18 cellular contexts compared by ENCODE assay signal in genomic region chr2:85057236-85057635, GRCh38.
A peak's percentile ranks its signal among the peaks of the same experiment; 100 is the strongest.
DNase-seq lines count a peak whose midpoint lies in the region; ATAC-seq and TF ChIP-seq lines count a peak whose summit lies in the region.
"Had no signal": no experiment of that assay in that cellular context is flagged by ENCODE, and none has a peak within 500 bp of the region (broad histone marks: within the 10 kb centered on the region; RNA-seq: fewer than 3 reads in every experiment).

No MANE protein-coding gene starts in this region.

- no peaks in the 10 kb centered on the region for H3K27me3 ChIP-seq in IMR-90 (ENCODE audit: control insufficient read depth, insufficient read depth, low read length)
- H3K27me3 ChIP-seq in osteoblast (ENCODE audit: insufficient read depth, low read length) = peaks cover 12% of the 10 kb centered on the region
- no peaks in the 10 kb centered on the region for H3K27me3 ChIP-seq in transverse colon
- H3K27me3 ChIP-seq: heart right ventricle, left lung had no signal

- TF ChIP-seq POLR2A in IMR-90 (IDR thresholded peaks at IDR 0.05; ENCODE audit: low read depth, low read length) (no peak), transverse colon (IDR thresholded peaks at IDR 0.05) (no peak)

- peaks cover 0 to 7% of the 10 kb centered on the region in 2 donors for H3K36me3 Mint-ChIP-seq in activated naive CD4-positive, alpha-beta T cell treated with anti-CD3 and anti-CD28 coated beads, Interleukin-2, amount 50 U/mL, for 72 hours
- peaks cover 30% of the 10 kb centered on the region for H3K36me3 Mint-ChIP-seq in activated B cell treated with CpG ODN at 0.5 μM for 24 hours (ENCODE audit: low read depth)

- H4K5ac ChIP-seq in IMR-90 (ENCODE audit: low read depth, low read length) = no peak overlapping the region

- no peak for TF ChIP-seq RAD21 in IMR-90 (IDR thresholded peaks at IDR 0.05; ENCODE audit: low read length)

- no peak overlapping the region for H2BK15ac ChIP-seq in IMR-90 (ENCODE audit: low read depth, low read length)

- peaks cover 9 to 12% of the 10 kb centered on the region in 2 experiments; a peak in 2 of 4 replicates for H3K79me1 ChIP-seq in IMR-90 (ENCODE audit: low read depth in 1 of 2, low read length in 2 of 2)

- in situ Hi-C loops in IMR-90 (cut with MboI; ENCODE audit: low sequenced_read_pairs) = no loop called here
- in situ Hi-C loops in transverse colon (cut with MboI; ENCODE audit: low pct_ligation_motif_present in 1 of 4, low pct_unique_long_range_greater_than_20kb in 1 of 4, low sequenced_read_pairs in 3 of 4) = no loop called here

- H3K36me3 ChIP-seq in IMR-90 (ENCODE audit: control insufficient read depth, insufficient read depth, low read length) (peaks cover 7% of the 10 kb centered on the region), osteoblast (ENCODE audit: insufficient read depth, low read length) (peaks cover 7% of the 10 kb centered on the region), transverse colon (peaks cover 0 to 19% (median 2%) of the 10 kb centered on the region in 4 donors)

- no peak overlapping the region for H2BK20ac ChIP-seq in IMR-90 (ENCODE audit: low read depth, low read length)

- H3K4ac ChIP-seq in IMR-90 (ENCODE audit: low read depth, low read length) = no peak overlapping the region

- no peak overlapping the region for H2AK5ac ChIP-seq in IMR-90 (ENCODE audit: low read depth, low read length)

- WGBS in IMR-90 (ENCODE audit: extremely low coverage in 2 of 2, insufficient read length in 1 of 2), 2 experiments = 91% methylated on average over 3 of the region's 5 CpGs; no CpG with 5 or more reads in 1 of the 2 experiments
- 75 to 100% methylated on average over 1 to 5 of the region's 5 CpGs for WGBS in transverse colon (ENCODE audit: low coverage in 1 of 2), 2 donors

- dilution Hi-C loops in IMR-90 (cut with HindIII; ENCODE audit: low sequenced_read_pairs, unreplicated experiment) = no loop called here

- intact Hi-C loops in IMR-90 (cut with micrococcal nuclease) = loop anchor here (5.0 kb wide), 1 partner anchor 130 kb away; no protein-coding TSS in a partner anchor
- intact Hi-C loops in activated B cell treated with CpG ODN at 0.5 μM for 24 hours (cut with micrococcal nuclease) = no loop called here
- intact Hi-C loops in transverse colon (cut with DNase I; ENCODE audit: low total_unique reads) = no loop called here

- no peak overlapping the region for H3K18ac ChIP-seq in IMR-90 (ENCODE audit: low read depth, low read length)

- H3K9me3 ChIP-seq in IMR-90 (ENCODE audit: control insufficient read depth, insufficient read depth, low read length) (no peaks in the 10 kb centered on the region), osteoblast (ENCODE audit: low read depth, low read length) (no peaks in the 10 kb centered on the region), transverse colon (no peaks in the 10 kb centered on the region)
- H3K9me3 ChIP-seq: heart right ventricle, left lung had no signal

- H3K9me1 ChIP-seq in IMR-90 (ENCODE audit: insufficient read depth, low read length) = peaks cover 2% of the 10 kb centered on the region

- no peaks in the 10 kb centered on the region for H3K27me3 Mint-ChIP-seq in activated B cell treated with CpG ODN at 0.5 μM for 24 hours

- H3K9ac ChIP-seq in IMR-90 (ENCODE audit: low read depth, low read length) = no peak overlapping the region

- no peak overlapping the region for H3K4me2 ChIP-seq in IMR-90 (ENCODE audit: low read depth, low read length)
- H3K4me2 ChIP-seq in osteoblast (ENCODE audit: insufficient read depth, low read length) = no peak overlapping the region

- peaks cover 7% of the 10 kb centered on the region for H3K4me1 Mint-ChIP-seq in activated B cell treated with CpG ODN at 0.5 μM for 24 hours

- BruUV-seq in IMR-90 (replicated peaks; lab: Mats Ljungman, UMichigan) = no TSS peak

- H4K91ac ChIP-seq in IMR-90 (ENCODE audit: insufficient read depth, low read depth, low read length) = no peak overlapping the region

- no peak overlapping the region for H2BK120ac ChIP-seq in IMR-90 (ENCODE audit: low read depth, low read length)

- no peak for DNase-seq in activated naive CD4-positive, alpha-beta T cell treated with anti-CD3 and anti-CD28 coated beads, Interleukin-2, amount 50 U/mL, for 72 hours (ENCODE audit: low spot score in 2 of 2)
- no peak for DNase-seq in activated naive CD4-positive, alpha-beta T cell treated with anti-CD3 and anti-CD28 coated beads, Interleukin-2, amount 50 U/mL, for 16 hours
- DNase-seq in IMR-90 = peak; percentile 45
- DNase-seq in activated B cell treated with CpG ODN at 0.5 μM for 24 hours = no peak
- DNase-seq in osteoblast (ENCODE audit: insufficient read length, low spot score, missing footprints) = peak; percentile 21
- no peak for DNase-seq in transverse colon
- no peak for DNase-seq in NCI-H82 treated with DMSO at 0.1 percent for 48 hours (lab: John Stamatoyannopoulos, UW; ENCODE audit: unreplicated experiment)
- DNase-seq: activated effector memory CD4-positive, alpha-beta T cell treated with Interleukin-2 at 50 U/mL for 16 hours; central memory CD4-positive, alpha-beta T cell; GDM1; heart right ventricle; left lung; natural killer cell; NCI-H1436 treated with DMSO at 0.1 percent for 48 hours; NCI-H774; right cardiac atrium; stimulated activated naive CD4-positive, alpha-beta T cell treated with Interleukin-2 at 50 U/mL for 16 hours had no signal

- no peak overlapping the region for H2AFZ ChIP-seq in IMR-90 (replicated peaks; ENCODE audit: low read length, poor library complexity)
- H2AFZ ChIP-seq in osteoblast (ENCODE audit: low read length) = no peak overlapping the region

- no peaks in the 10 kb centered on the region; the same call in 1 of the 2 replicates for H4K20me1 ChIP-seq in IMR-90 (ENCODE audit: insufficient read depth, low read length)
- no peaks in the 10 kb centered on the region for H4K20me1 ChIP-seq in osteoblast (ENCODE audit: insufficient read depth, low read length)

- no peak overlapping the region for H3K14ac ChIP-seq in IMR-90 (replicated peaks; ENCODE audit: low read depth, low read length)

- H2AK9ac ChIP-seq in IMR-90 (replicated peaks; ENCODE audit: low read depth, low read length, poor library complexity) = no peak overlapping the region

- H3K4me3 Mint-ChIP-seq in activated B cell treated with CpG ODN at 0.5 μM for 24 hours = no peak overlapping the region
- H3K4me3 Mint-ChIP-seq: natural killer cell had no signal

- H3K4me3 ChIP-seq in IMR-90 (ENCODE audit: insufficient read depth, low read depth, low read length) (no peak overlapping the region), osteoblast (ENCODE audit: insufficient read depth, low read length) (no peak overlapping the region), transverse colon (no peak overlapping the region)
- H3K4me3 ChIP-seq: heart right ventricle, left lung had no signal

- peaks cover 6% of the 10 kb centered on the region for H3K4me1 ChIP-seq in IMR-90 (ENCODE audit: control insufficient read depth, insufficient read depth, low read length)
- peaks cover 11% of the 10 kb centered on the region for H3K4me1 ChIP-seq in osteoblast (ENCODE audit: insufficient read depth, low read length)
- H3K4me1 ChIP-seq in transverse colon = peaks cover 0 to 12% (median 4%) of the 10 kb centered on the region in 4 donors

- CTCF ChIA-PET in IMR-90 (lab: Yijun Ruan, JAX) = interaction anchor here (1.5 kb wide), 1 partner anchor 9 kb away, joined by 3 read pairs; no protein-coding TSS in a partner anchor
- CTCF ChIA-PET in activated B cell treated with CpG ODN at 0.5 μM for 24 hours (lab: Charles Lee) = no interaction called here

- H3K79me2 ChIP-seq in osteoblast (ENCODE audit: insufficient read depth, low read length) = no peaks in the 10 kb centered on the region

- H3K23ac ChIP-seq in IMR-90 (ENCODE audit: low read depth, low read length) = no peak overlapping the region

- ATAC-seq in activated naive CD4-positive, alpha-beta T cell treated with anti-CD3 and anti-CD28 coated beads, Interleukin-2, amount 50 U/mL, for 72 hours = peak in 1 of 2 donors; percentile 20
- ATAC-seq in IMR-90 (ENCODE audit: low read depth) (peak; percentile 28; the same call in 1 of the 2 replicates), activated B cell treated with CpG ODN at 0.5 μM for 24 hours (ENCODE audit: low read depth) (no peak), GM18858 (IDR thresholded peaks at IDR 0.05; ENCODE audit: unreplicated experiment) (no peak)
- ATAC-seq: left lung, right cardiac atrium had no signal

- peak overlapping the region; percentile 64 to 87 for H3K27ac Mint-ChIP-seq in activated naive CD4-positive, alpha-beta T cell treated with anti-CD3 and anti-CD28 coated beads, Interleukin-2, amount 50 U/mL, for 72 hours
- peak overlapping the region; percentile 39 for H3K27ac Mint-ChIP-seq in activated B cell treated with CpG ODN at 0.5 μM for 24 hours

- H3K56ac ChIP-seq in IMR-90 (ENCODE audit: extremely low read depth, insufficient read depth, low read length) = no peak overlapping the region

- TF ChIP-seq EP300 in transverse colon (IDR thresholded peaks at IDR 0.05; ENCODE audit: low read depth) = no peak

- H4K8ac ChIP-seq in IMR-90 (ENCODE audit: low read depth in 2 of 2, low read length in 2 of 2) = no peak overlapping the region

- H3K9me3 Mint-ChIP-seq in activated naive CD4-positive, alpha-beta T cell treated with anti-CD3 and anti-CD28 coated beads, Interleukin-2, amount 50 U/mL, for 72 hours = no peaks in the 10 kb centered on the region
- H3K9me3 Mint-ChIP-seq in activated B cell treated with CpG ODN at 0.5 μM for 24 hours = no peaks in the 10 kb centered on the region
- H3K9me3 Mint-ChIP-seq: natural killer cell had no signal

- POLR2A ChIA-PET in IMR-90 (lab: Charles Lee; ENCODE audit: unreplicated experiment) = interaction anchor here (0.6 kb wide), 1 partner anchor 65 kb away, joined by 5 read pairs; no protein-coding TSS in a partner anchor
- POLR2A ChIA-PET in activated B cell treated with CpG ODN at 0.5 μM for 24 hours (lab: Charles Lee) = no interaction called here

- H2BK5ac ChIP-seq in IMR-90 (ENCODE audit: low read depth, low read length, poor library complexity, severe bottlenecking) = no peak overlapping the region

- H3K27ac ChIP-seq in IMR-90 (ENCODE audit: insufficient read depth, low read length) (no peak overlapping the region), osteoblast (ENCODE audit: low read depth, low read length) (no peak overlapping the region), transverse colon (no peak overlapping the region)
- H3K27ac ChIP-seq: heart right ventricle, left lung had no signal

- TF ChIP-seq CTCF in IMR-90 (conservative IDR thresholded peaks at IDR 0.05; ENCODE audit: low read depth, low read length) = no peak
- no peak for TF ChIP-seq CTCF in activated B cell treated with CpG ODN at 0.5 μM for 24 hours (IDR thresholded peaks at IDR 0.05)
- no peak for TF ChIP-seq CTCF in osteoblast (IDR thresholded peaks at IDR 0.05; ENCODE audit: extremely low read depth, low read depth, low read length)
- no peak for TF ChIP-seq CTCF in transverse colon (IDR thresholded peaks at IDR 0.05)

TF ChIP-seq in IMR-90, 13 proteins besides CTCF, POLR2A, EP300 and RAD21:
- no peak for TF ChIP-seq RFX5 (IDR thresholded peaks at IDR 0.05; ENCODE audit: low read depth, low read length)
- TF ChIP-seq MXI1 (IDR thresholded peaks at IDR 0.05; ENCODE audit: borderline replicate concordance, low read depth, low read length) = no peak
- no peak for TF ChIP-seq RCOR1 (IDR thresholded peaks at IDR 0.05; ENCODE audit: insufficient replicate concordance, low read length)
TF ChIP-seq in IMR-90: peak in this region for 0.

Comparison
In these comparisons a context has a peak if more than half of its experiments do, and no peak if none do; other contexts are left out.
1. DNase-seq: peak in IMR-90 (single experiment) and osteoblast (single experiment); none in activated naive CD4-positive, alpha-beta T cell treated with anti-CD3 and anti-CD28 coated beads, Interleukin-2, amount 50 U/mL, for 72 hours (0 of 2), activated naive CD4-positive, alpha-beta T cell treated with anti-CD3 and anti-CD28 coated beads, Interleukin-2, amount 50 U/mL, for 16 hours (single experiment), activated B cell treated with CpG ODN at 0.5 μM for 24 hours (single experiment), transverse colon (single experiment) and NCI-H82 treated with DMSO at 0.1 percent for 48 hours (single experiment).